ENCODE assay signal across 15 cellular contexts in the genomic region with DNA sequence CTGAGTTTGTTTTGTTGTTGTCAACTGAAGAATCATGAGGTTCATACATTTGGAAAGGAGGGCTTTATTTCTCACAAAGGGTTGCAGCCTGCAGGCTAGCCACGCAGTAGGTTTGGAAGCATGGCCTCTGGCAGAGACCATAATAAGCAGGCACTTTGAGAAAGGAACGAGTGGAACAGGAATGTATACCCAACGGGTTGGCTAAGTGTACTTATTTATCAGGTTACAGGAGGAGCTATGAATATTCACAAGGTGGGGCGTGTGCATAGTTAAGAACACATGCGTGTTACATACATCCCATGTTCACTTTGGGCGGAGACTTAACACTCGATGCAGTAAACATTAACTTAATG. TPM values are rescaled to one million over a fixed set of nuclear protein-coding genes. Genes with fewer than 3 reads are reported as not detected.
A peak's percentile ranks its signal among the peaks of the same experiment; 100 is the strongest.
DNase-seq lines count a peak whose midpoint lies in the region; ATAC-seq and TF ChIP-seq lines count a peak whose summit lies in the region.
"Had no signal": no experiment of that assay in that cellular context is flagged by ENCODE, and none has a peak within 500 bp of the region (broad histone marks: within the 10 kb centered on the region; RNA-seq: fewer than 3 reads in every experiment).

No MANE protein-coding gene starts in this region.

- peak; percentile 54 for ATAC-seq in foreskin keratinocyte
- no peak for ATAC-seq in omental fat pad (ENCODE audit: low FRiP score)
- ATAC-seq: HCT116 had no signal

- no peak overlapping the region for H3K4me3 ChIP-seq in mammary epithelial cell (replicated peaks in 1 of 3; ENCODE audit: insufficient read depth in 1 of 3, low read depth in 2 of 3, low read length in 3 of 3)
- H3K4me3 ChIP-seq in breast epithelium: no peak overlapping the region
- no peak overlapping the region for H3K4me3 ChIP-seq in neural progenitor cell
- H3K4me3 ChIP-seq: BLaER1 had no signal

- DNase-seq in mammary epithelial cell (no peak), breast epithelium (ENCODE audit: low spot score in 2 of 2) (no peak), foreskin keratinocyte (no peak), neural progenitor cell (ENCODE audit: low spot score) (no peak), omental fat pad (ENCODE audit: low spot score) (no peak), SKM-1 treated with dmso at 0.1 percent for 144 hours (lab: John Stamatoyannopoulos, UW; ENCODE audit: unreplicated experiment) (no peak)
- no peak for DNase-seq in activated CD4-positive, alpha-beta T cell treated with anti-CD3 and anti-CD28 coated beads, Interleukin-2, amount 50 U/mL, for 1 hour
- DNase-seq: 8988T; AML-193; Caco-2; CD8-positive, alpha-beta memory T cell; DMS53; GF-D8 had no signal

- TF ChIP-seq CTCF in mammary epithelial cell (conservative IDR thresholded peaks at IDR 0.05 in 1 of 2, IDR thresholded peaks at IDR 0.05 in 1 of 2; ENCODE audit: extremely low read depth in 1 of 2, insufficient read depth in 1 of 2, low read depth in 1 of 2, low read length in 2 of 2) (no peak), breast epithelium (IDR thresholded peaks at IDR 0.05) (no peak), foreskin keratinocyte (conservative IDR thresholded peaks at IDR 0.05) (no peak), neural progenitor cell (IDR thresholded peaks at IDR 0.05) (no peak), omental fat pad (IDR thresholded peaks at IDR 0.05) (no peak)

- no peak overlapping the region for H3K27ac Mint-ChIP-seq in neural progenitor cell
- H3K27ac Mint-ChIP-seq: CD8-positive, alpha-beta memory T cell had no signal

- H3K4me2 ChIP-seq in mammary epithelial cell (ENCODE audit: insufficient read depth, low read depth, low read length) (peak overlapping the region; percentile 3), neural progenitor cell (peak overlapping the region; percentile 22)
- H3K4me2 ChIP-seq: BLaER1 had no signal

- no TSS peak for BruUV-seq in mammary epithelial cell (replicated peaks; lab: Mats Ljungman, UMichigan)

- H4K20me1 ChIP-seq in mammary epithelial cell (ENCODE audit: insufficient read depth, low read length) (no peaks in the 10 kb centered on the region), neural progenitor cell (ENCODE audit: low read depth) (no peaks in the 10 kb centered on the region)
- H4K20me1 ChIP-seq: BLaER1 had no signal

- H3K9ac ChIP-seq in mammary epithelial cell (ENCODE audit: insufficient read depth, low read length) (no peak overlapping the region), neural progenitor cell (no peak overlapping the region)
- H3K9ac ChIP-seq: BLaER1 had no signal

- H3K9me3 Mint-ChIP-seq in neural progenitor cell: peaks cover 17% of the 10 kb centered on the region

- H3K27ac ChIP-seq in mammary epithelial cell (ENCODE audit: insufficient read depth, low read depth, low read length): peak overlapping the region; percentile 3
- no peak overlapping the region for H3K27ac ChIP-seq in breast epithelium
- H3K27ac ChIP-seq in foreskin keratinocyte: no peak overlapping the region
- no peak overlapping the region for H3K27ac ChIP-seq in neural progenitor cell
- H3K27ac ChIP-seq: BLaER1 had no signal

- H3K36me3 ChIP-seq in mammary epithelial cell (ENCODE audit: insufficient read depth, low read length) (no peaks in the 10 kb centered on the region), breast epithelium (no peaks in the 10 kb centered on the region), neural progenitor cell (no peaks in the 10 kb centered on the region)
- H3K36me3 ChIP-seq: BLaER1 had no signal

- H3K4me1 ChIP-seq in mammary epithelial cell (ENCODE audit: insufficient read depth, low read length): peaks cover 17% of the 10 kb centered on the region
- H3K4me1 ChIP-seq in breast epithelium: no peaks in the 10 kb centered on the region
- peaks cover 5% of the 10 kb centered on the region for H3K4me1 ChIP-seq in foreskin keratinocyte
- peaks cover 23% of the 10 kb centered on the region for H3K4me1 ChIP-seq in neural progenitor cell
- H3K4me1 ChIP-seq: BLaER1 had no signal

- peaks cover 12% of the 10 kb centered on the region for H3F3A ChIP-seq in neural progenitor cell (ENCODE audit: low read depth)

- H3K27me3 ChIP-seq in mammary epithelial cell (ENCODE audit: insufficient read depth, low read length): no peaks in the 10 kb centered on the region
- H3K27me3 ChIP-seq in breast epithelium: no peaks in the 10 kb centered on the region
- H3K27me3 ChIP-seq in foreskin keratinocyte: peaks cover 6% of the 10 kb centered on the region
- peaks cover 19% of the 10 kb centered on the region for H3K27me3 ChIP-seq in neural progenitor cell
- H3K27me3 ChIP-seq: BLaER1 had no signal

- 69% methylated on average over 7 of the region's 7 CpGs for WGBS in mammary epithelial cell (ENCODE audit: low coverage, missing lambda C conversion rate)

- TF ChIP-seq POLR2A in breast epithelium (IDR thresholded peaks at IDR 0.05): no peak

- peaks cover 4% of the 10 kb centered on the region for H3K27me3 Mint-ChIP-seq in neural progenitor cell (ENCODE audit: insufficient read depth, low read depth)

- H3K79me2 ChIP-seq in mammary epithelial cell (ENCODE audit: insufficient read depth, low read length) (no peaks in the 10 kb centered on the region), neural progenitor cell (ENCODE audit: low read depth) (no peaks in the 10 kb centered on the region)

- intact Hi-C loops in mammary epithelial cell (cut with micrococcal nuclease) (no loop called here), breast epithelium (cut with DNase I; ENCODE audit: low total_unique reads) (no loop called here)

- in situ Hi-C loops in mammary epithelial cell (cut with MboI; ENCODE audit: low sequenced_read_pairs in 2 of 2): no loop called here

- dilution Hi-C loops in mammary epithelial cell (cut with HindIII; ENCODE audit: low sequenced_read_pairs): no loop called here

- H3K9me3 ChIP-seq in mammary epithelial cell (replicated peaks; ENCODE audit: insufficient read depth, low read length) (no peaks in the 10 kb centered on the region), breast epithelium (no peaks in the 10 kb centered on the region), neural progenitor cell (ENCODE audit: low read depth) (peaks cover 7% of the 10 kb centered on the region)

- no peak overlapping the region for H3K4me3 Mint-ChIP-seq in neural progenitor cell
- H3K4me3 Mint-ChIP-seq: CD8-positive, alpha-beta memory T cell had no signal

- peak overlapping the region; percentile 25 for H2AFZ ChIP-seq in mammary epithelial cell (ENCODE audit: low read depth, low read length)
- no peak overlapping the region for H2AFZ ChIP-seq in neural progenitor cell (replicated peaks)

- peaks cover 14% of the 10 kb centered on the region for H3K4me1 Mint-ChIP-seq in neural progenitor cell

- no peaks in the 10 kb centered on the region for H3K36me3 Mint-ChIP-seq in neural progenitor cell

- CTCF ChIA-PET in mammary epithelial cell (lab: Charles Lee; ENCODE audit: low non-redundant PET): interaction anchor here (0.5 kb wide), 1 partner anchor 109 kb away, joined by 4 read pairs; no protein-coding TSS in a partner anchor

RNA-seq across cellular contexts. Expression of a gene that starts 30.1 kb away (rescaled TPM):
- total RNA-seq in mammary epithelial cell (1 to 10 TPM in 1 of 2 donors, under 1 TPM in 1; 0.33 to 2.0 TPM), breast epithelium (1 to 10 TPM; 3.2 to 5.6 (median 4.6) TPM), foreskin keratinocyte (0.07 and 0.14 TPM in 2 replicates), neural progenitor cell (ENCODE audit: low replicate concordance) (0.28 TPM in 2 replicates), omental fat pad (10 to 100 TPM in 2 of 4 donors, 1 to 10 TPM in 2; 6.5 to 16.6 (median 8.6) TPM)
- polyA plus RNA-seq in mammary epithelial cell (0.20 TPM), foreskin keratinocyte (0.01 and 0.07 TPM in 2 replicates)
- not detected for polyA minus RNA-seq in mammary epithelial cell
